Comparison of ENCODE assay signal across 1 cellular context in the genomic region with DNA sequence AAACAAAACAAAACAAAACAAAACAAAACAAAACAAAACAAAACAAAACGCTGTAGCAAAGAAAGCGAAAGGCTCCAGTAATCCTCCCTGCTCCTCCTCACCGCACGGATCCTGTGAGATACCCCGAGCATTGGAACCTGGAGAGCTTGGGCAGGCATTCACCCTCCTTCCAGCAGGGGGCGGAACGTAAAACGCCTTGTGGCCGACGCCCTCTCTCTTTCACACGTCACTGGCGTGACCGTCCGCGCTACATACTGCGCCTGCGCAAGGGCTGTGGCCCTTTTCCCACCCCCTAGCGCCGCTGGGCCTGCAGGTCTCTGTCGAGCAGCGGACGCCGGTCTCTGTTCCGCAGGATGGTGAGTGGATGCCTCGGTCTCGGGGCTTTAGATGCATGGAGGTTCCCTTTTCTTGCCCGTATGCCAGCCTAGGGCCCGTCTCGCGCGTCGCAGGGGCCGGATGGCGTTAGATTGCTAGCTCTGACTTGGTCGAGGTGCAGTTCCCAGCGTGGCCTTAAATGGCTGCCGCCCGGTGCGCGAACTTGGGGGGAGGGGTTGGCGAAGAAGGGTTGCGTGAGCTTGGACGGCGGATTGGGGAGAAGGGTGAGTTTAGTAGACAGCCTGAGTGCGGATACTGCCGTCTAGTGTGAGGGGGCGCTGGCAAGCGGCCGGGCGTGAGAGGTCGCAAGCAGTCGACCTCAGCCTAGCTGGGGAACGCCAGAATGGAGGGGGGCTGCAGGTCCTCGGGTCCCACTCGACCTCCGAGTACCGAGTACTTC.
TF ChIP-seq lines count a peak whose summit lies in the region.

A gene (plus strand): TSS at position 279 of the 775 bp plus-strand sequence. CDS start 75 bp downstream, at position 354.

TF ChIP-seq in K562, 482 proteins besides CTCF, POLR2A, EP300 and RAD21 (continued from another document and continues in another):
- TF ChIP-seq, protein P1, sequence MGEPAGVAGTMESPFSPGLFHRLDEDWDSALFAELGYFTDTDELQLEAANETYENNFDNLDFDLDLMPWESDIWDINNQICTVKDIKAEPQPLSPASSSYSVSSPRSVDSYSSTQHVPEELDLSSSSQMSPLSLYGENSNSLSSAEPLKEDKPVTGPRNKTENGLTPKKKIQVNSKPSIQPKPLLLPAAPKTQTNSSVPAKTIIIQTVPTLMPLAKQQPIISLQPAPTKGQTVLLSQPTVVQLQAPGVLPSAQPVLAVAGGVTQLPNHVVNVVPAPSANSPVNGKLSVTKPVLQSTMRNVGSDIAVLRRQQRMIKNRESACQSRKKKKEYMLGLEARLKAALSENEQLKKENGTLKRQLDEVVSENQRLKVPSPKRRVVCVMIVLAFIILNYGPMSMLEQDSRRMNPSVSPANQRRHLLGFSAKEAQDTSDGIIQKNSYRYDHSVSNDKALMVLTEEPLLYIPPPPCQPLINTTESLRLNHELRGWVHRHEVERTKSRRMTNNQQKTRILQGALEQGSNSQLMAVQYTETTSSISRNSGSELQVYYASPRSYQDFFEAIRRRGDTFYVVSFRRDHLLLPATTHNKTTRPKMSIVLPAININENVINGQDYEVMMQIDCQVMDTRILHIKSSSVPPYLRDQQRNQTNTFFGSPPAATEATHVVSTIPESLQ (CRISPR knock-in tag; IDR thresholded peaks at IDR 0.05): peak; percentile 96
- peak; percentile 61; the same call in 1 of the 2 replicates for TF ChIP-seq CEBPG (CRISPR knock-in tag; IDR thresholded peaks at IDR 0.05)
- peak in 1 of 2 experiments; percentile 19; a peak in 1 of 4 replicates for TF ChIP-seq CEBPG (tag; conservative IDR thresholded peaks at IDR 0.05 in 1 of 2, IDR thresholded peaks at IDR 0.05 in 1 of 2)
- peak; percentile 83 for TF ChIP-seq PRPF4 (IDR thresholded peaks at IDR 0.05; ENCODE audit: insufficient read depth, low read depth, low read length, poor library complexity, severe bottlenecking)
- peak in 1 of 2 experiments; percentile 47; a peak in 1 of 4 replicates for TF ChIP-seq SRF (CRISPR knock-in tag; IDR thresholded peaks at IDR 0.05)
- no peak for TF ChIP-seq ZNF274 (IDR thresholded peaks at IDR 0.05; ENCODE audit: borderline replicate concordance, low read depth, low read length)
- TF ChIP-seq, protein P2, sequence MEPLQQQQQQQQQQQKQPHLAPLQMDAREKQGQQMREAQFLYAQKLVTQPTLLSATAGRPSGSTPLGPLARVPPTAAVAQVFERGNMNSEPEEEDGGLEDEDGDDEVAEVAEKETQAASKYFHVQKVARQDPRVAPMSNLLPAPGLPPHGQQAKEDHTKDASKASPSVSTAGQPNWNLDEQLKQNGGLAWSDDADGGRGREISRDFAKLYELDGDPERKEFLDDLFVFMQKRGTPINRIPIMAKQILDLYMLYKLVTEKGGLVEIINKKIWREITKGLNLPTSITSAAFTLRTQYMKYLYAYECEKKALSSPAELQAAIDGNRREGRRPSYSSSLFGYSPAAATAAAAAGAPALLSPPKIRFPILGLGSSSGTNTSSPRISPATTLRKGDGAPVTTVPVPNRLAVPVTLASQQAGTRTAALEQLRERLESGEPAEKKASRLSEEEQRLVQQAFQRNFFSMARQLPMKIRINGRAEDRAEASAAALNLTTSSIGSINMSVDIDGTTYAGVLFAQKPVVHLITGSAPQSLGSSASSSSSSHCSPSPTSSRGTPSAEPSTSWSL (CRISPR knock-in tag; IDR thresholded peaks at IDR 0.05; ENCODE audit: borderline replicate concordance): peak; percentile 17; the same call in 1 of the 2 replicates
- no peak for TF ChIP-seq CCNT2 (IDR thresholded peaks at IDR 0.05; ENCODE audit: borderline replicate concordance, extremely low read depth, insufficient read length, low read depth, low read length)
- TF ChIP-seq PURB (CRISPR knock-in tag; IDR thresholded peaks at IDR 0.05; ENCODE audit: low read depth): no peak
- no peak for TF ChIP-seq CHD4 (IDR thresholded peaks at IDR 0.05; ENCODE audit: insufficient read depth, insufficient replicate concordance, low read depth, low read length, poor library complexity, severe bottlenecking)
- no peak for TF ChIP-seq ZC3H11A (IDR thresholded peaks at IDR 0.05; ENCODE audit: low read depth, low read length)
- TF ChIP-seq HDAC1 (IDR thresholded peaks at IDR 0.05): peak; percentile 42 to 97; a peak in 2 of 4 replicates
- TF ChIP-seq, protein P3, sequence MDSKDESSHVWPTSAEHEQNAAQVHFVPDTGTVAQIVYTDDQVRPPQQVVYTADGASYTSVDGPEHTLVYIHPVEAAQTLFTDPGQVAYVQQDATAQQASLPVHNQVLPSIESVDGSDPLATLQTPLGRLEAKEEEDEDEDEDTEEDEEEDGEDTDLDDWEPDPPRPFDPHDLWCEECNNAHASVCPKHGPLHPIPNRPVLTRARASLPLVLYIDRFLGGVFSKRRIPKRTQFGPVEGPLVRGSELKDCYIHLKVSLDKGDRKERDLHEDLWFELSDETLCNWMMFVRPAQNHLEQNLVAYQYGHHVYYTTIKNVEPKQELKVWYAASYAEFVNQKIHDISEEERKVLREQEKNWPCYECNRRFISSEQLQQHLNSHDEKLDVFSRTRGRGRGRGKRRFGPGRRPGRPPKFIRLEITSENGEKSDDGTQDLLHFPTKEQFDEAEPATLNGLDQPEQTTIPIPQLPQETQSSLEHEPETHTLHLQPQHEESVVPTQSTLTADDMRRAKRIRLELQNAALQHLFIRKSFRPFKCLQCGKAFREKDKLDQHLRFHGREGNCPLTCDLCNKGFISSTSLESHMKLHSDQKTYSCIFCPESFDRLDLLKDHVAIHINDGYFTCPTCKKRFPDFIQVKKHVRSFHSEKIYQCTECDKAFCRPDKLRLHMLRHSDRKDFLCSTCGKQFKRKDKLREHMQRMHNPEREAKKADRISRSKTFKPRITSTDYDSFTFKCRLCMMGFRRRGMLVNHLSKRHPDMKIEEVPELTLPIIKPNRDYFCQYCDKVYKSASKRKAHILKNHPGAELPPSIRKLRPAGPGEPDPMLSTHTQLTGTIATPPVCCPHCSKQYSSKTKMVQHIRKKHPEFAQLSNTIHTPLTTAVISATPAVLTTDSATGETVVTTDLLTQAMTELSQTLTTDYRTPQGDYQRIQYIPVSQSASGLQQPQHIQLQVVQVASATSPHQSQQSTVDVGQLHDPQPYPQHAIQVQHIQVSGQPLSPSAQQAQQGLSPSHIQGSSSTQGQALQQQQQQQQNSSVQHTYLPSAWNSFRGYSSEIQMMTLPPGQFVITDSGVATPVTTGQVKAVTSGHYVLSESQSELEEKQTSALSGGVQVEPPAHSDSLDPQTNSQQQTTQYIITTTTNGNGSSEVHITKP (IDR thresholded peaks at IDR 0.05; ENCODE audit: partially characterized antibody): no peak
- no peak for TF ChIP-seq KLF10 (CRISPR knock-in tag; IDR thresholded peaks at IDR 0.05)
- no peak for TF ChIP-seq ZNF124 (CRISPR knock-in tag; IDR thresholded peaks at IDR 0.05)
- no peak; the same call in none of the 2 replicates for TF ChIP-seq HLTF (IDR thresholded peaks at IDR 0.05)
- TF ChIP-seq MTA2 (IDR thresholded peaks at IDR 0.05; ENCODE audit: low read depth): 0 out of 2 replicates have a peak, but pooled peaks have one; percentile 5
- peak; percentile 84 for TF ChIP-seq KAT2B (IDR thresholded peaks at IDR 0.05; ENCODE audit: low read depth, low read length)
- TF ChIP-seq RNF2 (IDR thresholded peaks at IDR 0.05): peak; percentile 73
- TF ChIP-seq ZNF239 (CRISPR knock-in tag; IDR thresholded peaks at IDR 0.05): 0 out of 2 replicates have a peak, but pooled peaks have one; percentile 40
- no peak for TF ChIP-seq ILK (tag; IDR thresholded peaks at IDR 0.05; ENCODE audit: borderline replicate concordance, low read depth)
- TF ChIP-seq ZNF175 (CRISPR knock-in tag; IDR thresholded peaks at IDR 0.05; ENCODE audit: low read depth): no peak
- no peak for TF ChIP-seq U2AF1 (optimal IDR thresholded peaks at IDR 0.05; ENCODE audit: low read depth, low read length)
- TF ChIP-seq, protein P4, sequence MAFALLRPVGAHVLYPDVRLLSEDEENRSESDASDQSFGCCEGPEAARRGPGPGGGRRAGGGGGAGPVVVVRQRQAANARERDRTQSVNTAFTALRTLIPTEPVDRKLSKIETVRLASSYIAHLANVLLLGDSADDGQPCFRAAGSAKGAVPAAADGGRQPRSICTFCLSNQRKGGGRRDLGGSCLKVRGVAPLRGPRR (CRISPR knock-in tag; IDR thresholded peaks at IDR 0.05): no peak
- TF ChIP-seq, protein P5, sequence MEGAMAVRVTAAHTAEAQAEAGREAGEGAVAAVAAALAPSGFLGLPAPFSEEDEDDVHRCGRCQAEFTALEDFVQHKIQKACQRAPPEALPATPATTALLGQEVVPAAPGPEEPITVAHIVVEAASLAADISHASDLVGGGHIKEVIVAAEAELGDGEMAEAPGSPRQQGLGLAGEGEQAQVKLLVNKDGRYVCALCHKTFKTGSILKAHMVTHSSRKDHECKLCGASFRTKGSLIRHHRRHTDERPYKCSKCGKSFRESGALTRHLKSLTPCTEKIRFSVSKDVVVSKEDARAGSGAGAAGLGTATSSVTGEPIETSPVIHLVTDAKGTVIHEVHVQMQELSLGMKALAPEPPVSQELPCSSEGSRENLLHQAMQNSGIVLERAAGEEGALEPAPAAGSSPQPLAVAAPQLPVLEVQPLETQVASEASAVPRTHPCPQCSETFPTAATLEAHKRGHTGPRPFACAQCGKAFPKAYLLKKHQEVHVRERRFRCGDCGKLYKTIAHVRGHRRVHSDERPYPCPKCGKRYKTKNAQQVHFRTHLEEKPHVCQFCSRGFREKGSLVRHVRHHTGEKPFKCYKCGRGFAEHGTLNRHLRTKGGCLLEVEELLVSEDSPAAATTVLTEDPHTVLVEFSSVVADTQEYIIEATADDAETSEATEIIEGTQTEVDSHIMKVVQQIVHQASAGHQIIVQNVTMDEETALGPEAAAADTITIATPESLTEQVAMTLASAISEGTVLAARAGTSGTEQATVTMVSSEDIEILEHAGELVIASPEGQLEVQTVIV (CRISPR knock-in tag; IDR thresholded peaks at IDR 0.05; ENCODE audit: borderline replicate concordance): no peak
- TF ChIP-seq ZNF121 (CRISPR knock-in tag; conservative IDR thresholded peaks at IDR 0.05): no peak
- TF ChIP-seq NFRKB (IDR thresholded peaks at IDR 0.05; ENCODE audit: low read depth): peak; percentile 99
- TF ChIP-seq ZNF695 (CRISPR knock-in tag; IDR thresholded peaks at IDR 0.05): no peak
- 0 out of 2 replicates have a peak, but pooled peaks have one; percentile 22 for TF ChIP-seq PTBP1 (IDR thresholded peaks at IDR 0.05; ENCODE audit: low read depth, low read length)
- no peak for TF ChIP-seq TEAD2 (tag; IDR thresholded peaks at IDR 0.05)
- TF ChIP-seq FOS (IDR thresholded peaks at IDR 0.05; ENCODE audit: extremely low read depth, insufficient read length): no peak
- TF ChIP-seq JUNB (CRISPR knock-in tag; conservative IDR thresholded peaks at IDR 0.05): no peak
- no peak for TF ChIP-seq HMG20B (CRISPR knock-in tag; IDR thresholded peaks at IDR 0.05)
- TF ChIP-seq, protein P6, sequence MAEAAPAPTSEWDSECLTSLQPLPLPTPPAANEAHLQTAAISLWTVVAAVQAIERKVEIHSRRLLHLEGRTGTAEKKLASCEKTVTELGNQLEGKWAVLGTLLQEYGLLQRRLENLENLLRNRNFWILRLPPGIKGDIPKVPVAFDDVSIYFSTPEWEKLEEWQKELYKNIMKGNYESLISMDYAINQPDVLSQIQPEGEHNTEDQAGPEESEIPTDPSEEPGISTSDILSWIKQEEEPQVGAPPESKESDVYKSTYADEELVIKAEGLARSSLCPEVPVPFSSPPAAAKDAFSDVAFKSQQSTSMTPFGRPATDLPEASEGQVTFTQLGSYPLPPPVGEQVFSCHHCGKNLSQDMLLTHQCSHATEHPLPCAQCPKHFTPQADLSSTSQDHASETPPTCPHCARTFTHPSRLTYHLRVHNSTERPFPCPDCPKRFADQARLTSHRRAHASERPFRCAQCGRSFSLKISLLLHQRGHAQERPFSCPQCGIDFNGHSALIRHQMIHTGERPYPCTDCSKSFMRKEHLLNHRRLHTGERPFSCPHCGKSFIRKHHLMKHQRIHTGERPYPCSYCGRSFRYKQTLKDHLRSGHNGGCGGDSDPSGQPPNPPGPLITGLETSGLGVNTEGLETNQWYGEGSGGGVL (CRISPR knock-in tag; IDR thresholded peaks at IDR 0.05): no peak
- no peak for TF ChIP-seq ZNF668 (CRISPR knock-in tag; IDR thresholded peaks at IDR 0.05)
- TF ChIP-seq POLR2G (IDR thresholded peaks at IDR 0.05; ENCODE audit: low read depth, low read length): peak; percentile 100
- TF ChIP-seq FOXK1 (CRISPR knock-in tag; IDR thresholded peaks at IDR 0.05; ENCODE audit: borderline replicate concordance): peak; percentile 88; the same call in 1 of the 2 replicates
- TF ChIP-seq, protein P7, sequence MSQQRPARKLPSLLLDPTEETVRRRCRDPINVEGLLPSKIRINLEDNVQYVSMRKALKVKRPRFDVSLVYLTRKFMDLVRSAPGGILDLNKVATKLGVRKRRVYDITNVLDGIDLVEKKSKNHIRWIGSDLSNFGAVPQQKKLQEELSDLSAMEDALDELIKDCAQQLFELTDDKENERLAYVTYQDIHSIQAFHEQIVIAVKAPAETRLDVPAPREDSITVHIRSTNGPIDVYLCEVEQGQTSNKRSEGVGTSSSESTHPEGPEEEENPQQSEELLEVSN (IDR thresholded peaks at IDR 0.05; ENCODE audit: borderline replicate concordance in 1 of 2, extremely low read depth in 1 of 2, insufficient read depth in 1 of 2, insufficient read length in 1 of 2, low read depth in 1 of 2, low read length in 1 of 2, poor library complexity in 1 of 2, severe bottlenecking in 1 of 2): peak; percentile 57 to 74
- TF ChIP-seq SMAD2 (IDR thresholded peaks at IDR 0.05; ENCODE audit: low read depth, low read length): no peak
- TF ChIP-seq SP2 (IDR thresholded peaks at IDR 0.05; ENCODE audit: extremely low read depth, low read depth, low read length, poor library complexity, severe bottlenecking): peak; percentile 59
- TF ChIP-seq LCOR (CRISPR knock-in tag; IDR thresholded peaks at IDR 0.05): peak; percentile 91
- no peak for TF ChIP-seq PTTG1 (tag; IDR thresholded peaks at IDR 0.05; ENCODE audit: low read depth)
- TF ChIP-seq MAFF (IDR thresholded peaks at IDR 0.05; ENCODE audit: low read length): no peak
